ENCODE assay signal across 1 cellular context in the genomic region with DNA sequence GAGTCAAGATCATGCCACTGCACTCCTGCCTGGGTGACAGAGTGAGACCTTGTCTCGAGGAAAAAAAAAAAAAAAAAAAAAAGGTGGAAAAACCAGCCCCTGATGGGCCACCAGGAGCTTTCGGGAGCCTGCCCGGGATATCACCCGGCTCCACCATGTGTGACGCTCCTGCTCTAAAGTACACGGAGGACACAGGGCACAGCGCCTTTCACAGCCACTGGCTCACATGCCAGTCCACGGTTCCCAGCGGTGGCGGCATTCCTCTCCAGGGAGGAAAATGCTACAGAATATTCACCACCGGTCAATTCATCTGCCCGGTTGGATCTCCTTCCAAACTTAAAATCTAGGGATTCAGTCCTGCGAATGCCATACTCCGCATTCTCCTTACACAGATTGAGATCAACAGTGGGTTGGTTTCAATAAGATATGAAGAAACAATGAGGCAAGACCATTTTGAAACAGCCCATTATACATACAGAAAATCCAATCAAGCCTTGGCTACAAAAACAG.
TF ChIP-seq lines count a peak whose summit lies in the region.

No MANE protein-coding gene starts in this region.

TF ChIP-seq in GM23338, 12 proteins besides CTCF, POLR2A, EP300 and RAD21 (continued from another document):
- TF ChIP-seq, protein P1, sequence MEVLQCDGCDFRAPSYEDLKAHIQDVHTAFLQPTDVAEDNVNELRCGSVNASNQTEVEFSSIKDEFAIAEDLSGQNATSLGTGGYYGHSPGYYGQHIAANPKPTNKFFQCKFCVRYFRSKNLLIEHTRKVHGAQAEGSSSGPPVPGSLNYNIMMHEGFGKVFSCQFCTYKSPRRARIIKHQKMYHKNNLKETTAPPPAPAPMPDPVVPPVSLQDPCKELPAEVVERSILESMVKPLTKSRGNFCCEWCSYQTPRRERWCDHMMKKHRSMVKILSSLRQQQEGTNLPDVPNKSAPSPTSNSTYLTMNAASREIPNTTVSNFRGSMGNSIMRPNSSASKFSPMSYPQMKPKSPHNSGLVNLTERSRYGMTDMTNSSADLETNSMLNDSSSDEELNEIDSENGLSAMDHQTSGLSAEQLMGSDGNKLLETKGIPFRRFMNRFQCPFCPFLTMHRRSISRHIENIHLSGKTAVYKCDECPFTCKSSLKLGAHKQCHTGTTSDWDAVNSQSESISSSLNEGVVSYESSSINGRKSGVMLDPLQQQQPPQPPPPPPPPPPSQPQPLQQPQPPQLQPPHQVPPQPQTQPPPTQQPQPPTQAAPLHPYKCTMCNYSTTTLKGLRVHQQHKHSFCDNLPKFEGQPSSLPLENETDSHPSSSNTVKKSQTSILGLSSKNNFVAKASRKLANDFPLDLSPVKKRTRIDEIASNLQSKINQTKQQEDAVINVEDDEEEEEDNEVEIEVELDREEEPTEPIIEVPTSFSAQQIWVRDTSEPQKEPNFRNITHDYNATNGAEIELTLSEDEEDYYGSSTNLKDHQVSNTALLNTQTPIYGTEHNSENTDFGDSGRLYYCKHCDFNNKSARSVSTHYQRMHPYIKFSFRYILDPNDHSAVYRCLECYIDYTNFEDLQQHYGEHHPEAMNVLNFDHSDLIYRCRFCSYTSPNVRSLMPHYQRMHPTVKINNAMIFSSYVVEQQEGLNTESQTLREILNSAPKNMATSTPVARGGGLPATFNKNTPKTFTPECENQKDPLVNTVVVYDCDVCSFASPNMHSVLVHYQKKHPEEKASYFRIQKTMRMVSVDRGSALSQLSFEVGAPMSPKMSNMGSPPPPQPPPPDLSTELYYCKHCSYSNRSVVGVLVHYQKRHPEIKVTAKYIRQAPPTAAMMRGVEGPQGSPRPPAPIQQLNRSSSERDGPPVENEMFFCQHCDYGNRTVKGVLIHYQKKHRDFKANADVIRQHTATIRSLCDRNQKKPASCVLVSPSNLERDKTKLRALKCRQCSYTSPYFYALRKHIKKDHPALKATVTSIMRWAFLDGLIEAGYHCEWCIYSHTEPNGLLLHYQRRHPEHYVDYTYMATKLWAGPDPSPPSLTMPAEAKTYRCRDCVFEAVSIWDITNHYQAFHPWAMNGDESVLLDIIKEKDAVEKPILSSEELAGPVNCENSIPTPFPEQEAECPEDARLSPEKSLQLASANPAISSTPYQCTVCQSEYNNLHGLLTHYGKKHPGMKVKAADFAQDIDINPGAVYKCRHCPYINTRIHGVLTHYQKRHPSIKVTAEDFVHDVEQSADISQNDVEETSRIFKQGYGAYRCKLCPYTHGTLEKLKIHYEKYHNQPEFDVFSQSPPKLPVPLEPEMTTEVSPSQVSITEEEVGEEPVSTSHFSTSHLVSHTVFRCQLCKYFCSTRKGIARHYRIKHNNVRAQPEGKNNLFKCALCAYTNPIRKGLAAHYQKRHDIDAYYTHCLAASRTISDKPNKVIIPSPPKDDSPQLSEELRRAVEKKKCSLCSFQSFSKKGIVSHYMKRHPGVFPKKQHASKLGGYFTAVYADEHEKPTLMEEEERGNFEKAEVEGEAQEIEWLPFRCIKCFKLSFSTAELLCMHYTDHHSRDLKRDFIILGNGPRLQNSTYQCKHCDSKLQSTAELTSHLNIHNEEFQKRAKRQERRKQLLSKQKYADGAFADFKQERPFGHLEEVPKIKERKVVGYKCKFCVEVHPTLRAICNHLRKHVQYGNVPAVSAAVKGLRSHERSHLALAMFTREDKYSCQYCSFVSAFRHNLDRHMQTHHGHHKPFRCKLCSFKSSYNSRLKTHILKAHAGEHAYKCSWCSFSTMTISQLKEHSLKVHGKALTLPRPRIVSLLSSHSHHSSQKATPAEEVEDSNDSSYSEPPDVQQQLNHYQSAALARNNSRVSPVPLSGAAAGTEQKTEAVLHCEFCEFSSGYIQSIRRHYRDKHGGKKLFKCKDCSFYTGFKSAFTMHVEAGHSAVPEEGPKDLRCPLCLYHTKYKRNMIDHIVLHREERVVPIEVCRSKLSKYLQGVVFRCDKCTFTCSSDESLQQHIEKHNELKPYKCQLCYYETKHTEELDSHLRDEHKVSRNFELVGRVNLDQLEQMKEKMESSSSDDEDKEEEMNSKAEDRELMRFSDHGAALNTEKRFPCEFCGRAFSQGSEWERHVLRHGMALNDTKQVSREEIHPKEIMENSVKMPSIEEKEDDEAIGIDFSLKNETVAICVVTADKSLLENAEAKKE (CRISPR knock-in tag; IDR thresholded peaks at IDR 0.05): no peak
- TF ChIP-seq EZH2 (IDR thresholded peaks at IDR 0.05; ENCODE audit: low read depth, unreplicated experiment) (no peak), ZNF331 (CRISPR knock-in tag; IDR thresholded peaks at IDR 0.05; ENCODE audit: low read depth) (no peak)
